1 cellular context compared by ENCODE assay signal in genomic region chr10:102229810-102230263, GRCh38.
TF ChIP-seq lines count a peak whose summit lies in the region.

No MANE protein-coding gene starts in this region.

TF ChIP-seq in HEK293, 187 proteins besides CTCF, POLR2A, EP300 and RAD21 (continued from another document):
- peak; percentile 43; the same call in 1 of the 2 replicates for TF ChIP-seq ZNF692 (tag by site-specific recombination; IDR thresholded peaks at IDR 0.05)
- TF ChIP-seq ZNF623 (tag by site-specific recombination; IDR thresholded peaks at IDR 0.05), result peak; percentile 17; the same call in 1 of the 2 replicates
- TF ChIP-seq ZNF248 (tag by site-specific recombination; IDR thresholded peaks at IDR 0.05), result no peak
- no peak for TF ChIP-seq ZNF169 (tag by site-specific recombination; IDR thresholded peaks at IDR 0.05)
- peak; percentile 41; the same call in 1 of the 2 replicates for TF ChIP-seq OSR2 (tag by site-specific recombination; IDR thresholded peaks at IDR 0.05)
- no peak for TF ChIP-seq ZNF19 (tag by site-specific recombination; IDR thresholded peaks at IDR 0.05; ENCODE audit: low read depth)
- TF ChIP-seq ZNF600 (tag by site-specific recombination; IDR thresholded peaks at IDR 0.05), result peak; percentile 55; the same call in 1 of the 2 replicates
- TF ChIP-seq ZNF660 (tag by site-specific recombination; IDR thresholded peaks at IDR 0.05), result peak; percentile 90
- no peak; the same call in 1 of the 2 replicates for TF ChIP-seq ZNF394 (tag by site-specific recombination; IDR thresholded peaks at IDR 0.05; ENCODE audit: borderline replicate concordance)
- TF ChIP-seq ZNF350 (tag by site-specific recombination; IDR thresholded peaks at IDR 0.05), result no peak
- peak; percentile 93 for TF ChIP-seq ZFHX2 (tag by site-specific recombination; conservative IDR thresholded peaks at IDR 0.05)
- TF ChIP-seq ZNF133 (tag by site-specific recombination; IDR thresholded peaks at IDR 0.05), result no peak
- no peak for TF ChIP-seq ZNF548 (tag by site-specific recombination; IDR thresholded peaks at IDR 0.05)
- no peak for TF ChIP-seq ZNF292 (tag by site-specific recombination; IDR thresholded peaks at IDR 0.05; ENCODE audit: borderline replicate concordance, low read depth)
- no peak for TF ChIP-seq ZNF211 (tag by site-specific recombination; IDR thresholded peaks at IDR 0.05; ENCODE audit: low read depth)
- no peak for TF ChIP-seq ZNF837 (tag by site-specific recombination; IDR thresholded peaks at IDR 0.05)
- TF ChIP-seq GLIS1 (tag by site-specific recombination; IDR thresholded peaks at IDR 0.05), result no peak
- 0 out of 2 replicates have a peak, but pooled peaks have one; percentile 9 for TF ChIP-seq ZBTB21 (tag by site-specific recombination; IDR thresholded peaks at IDR 0.05)
- peak; percentile 63; the same call in 1 of the 2 replicates for TF ChIP-seq ZNF341 (tag by site-specific recombination; IDR thresholded peaks at IDR 0.05; ENCODE audit: low read depth)
- no peak for TF ChIP-seq ZNF677 (tag by site-specific recombination; IDR thresholded peaks at IDR 0.05)
